1 cellular context compared by ENCODE assay signal in the genomic region with DNA sequence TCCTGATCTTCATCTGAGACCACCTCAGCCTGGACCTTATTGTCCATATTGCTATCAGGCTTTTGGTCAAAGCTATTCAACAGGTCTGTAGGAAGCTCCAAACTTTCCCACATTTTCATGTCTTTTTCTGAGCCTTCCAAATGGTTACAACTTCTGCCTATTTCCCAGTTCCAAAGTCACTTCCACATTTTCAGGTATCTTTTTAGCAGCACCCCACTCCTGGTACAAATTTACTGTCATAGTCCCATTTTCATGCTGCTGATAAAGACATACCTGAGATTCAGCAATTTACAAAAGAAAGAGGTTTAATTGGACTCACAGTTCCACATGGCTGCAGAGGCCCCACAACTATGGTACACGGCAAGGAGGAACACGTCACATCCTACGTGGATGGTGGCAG.
A peak's percentile ranks its signal among the peaks of the same experiment; 100 is the strongest.
TF ChIP-seq lines count a peak whose summit lies in the region.

No MANE protein-coding gene starts in this region.

TF ChIP-seq in HepG2, 621 proteins besides CTCF, POLR2A, EP300 and RAD21:
- TF ChIP-seq STAT5B (CRISPR knock-in tag; IDR thresholded peaks at IDR 0.05): no peak
- no peak for TF ChIP-seq SRY (CRISPR knock-in tag; IDR thresholded peaks at IDR 0.05)
- TF ChIP-seq CEBPB (IDR thresholded peaks at IDR 0.05; ENCODE audit: borderline replicate concordance, low read depth, low read length): no peak
- TF ChIP-seq TOE1 (CRISPR knock-in tag; IDR thresholded peaks at IDR 0.05): no peak
- no peak for TF ChIP-seq HNRNPUL1 (IDR thresholded peaks at IDR 0.05; ENCODE audit: low read depth, low read length)
- no peak for TF ChIP-seq ARNT2 (CRISPR knock-in tag; IDR thresholded peaks at IDR 0.05; ENCODE audit: low read depth)
- TF ChIP-seq NFKBIZ (CRISPR knock-in tag; IDR thresholded peaks at IDR 0.05): no peak
- TF ChIP-seq CREB1 (IDR thresholded peaks at IDR 0.05): peak; percentile 61
- no peak for TF ChIP-seq CREB1 (CRISPR knock-in tag; IDR thresholded peaks at IDR 0.05)
- TF ChIP-seq, protein P1, sequence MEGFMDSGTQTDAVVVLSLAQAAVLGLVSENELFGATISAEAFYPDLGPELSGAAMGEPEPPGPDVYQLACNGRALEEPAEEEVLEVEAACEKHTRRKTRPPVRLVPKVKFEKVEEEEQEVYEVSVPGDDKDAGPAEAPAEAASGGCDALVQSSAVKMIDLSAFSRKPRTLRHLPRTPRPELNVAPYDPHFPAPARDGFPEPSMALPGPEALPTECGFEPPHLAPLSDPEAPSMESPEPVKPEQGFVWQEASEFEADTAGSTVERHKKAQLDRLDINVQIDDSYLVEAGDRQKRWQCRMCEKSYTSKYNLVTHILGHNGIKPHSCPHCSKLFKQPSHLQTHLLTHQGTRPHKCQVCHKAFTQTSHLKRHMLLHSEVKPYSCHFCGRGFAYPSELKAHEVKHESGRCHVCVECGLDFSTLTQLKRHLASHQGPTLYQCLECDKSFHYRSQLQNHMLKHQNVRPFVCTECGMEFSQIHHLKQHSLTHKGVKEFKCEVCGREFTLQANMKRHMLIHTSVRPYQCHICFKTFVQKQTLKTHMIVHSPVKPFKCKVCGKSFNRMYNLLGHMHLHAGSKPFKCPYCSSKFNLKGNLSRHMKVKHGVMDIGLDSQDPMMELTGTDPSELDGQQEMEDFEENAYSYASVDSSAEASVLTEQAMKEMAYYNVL (CRISPR knock-in tag; IDR thresholded peaks at IDR 0.05; ENCODE audit: borderline replicate concordance): no peak
TF ChIP-seq in HepG2: peak in this region for 1.
